In the genomic region with DNA sequence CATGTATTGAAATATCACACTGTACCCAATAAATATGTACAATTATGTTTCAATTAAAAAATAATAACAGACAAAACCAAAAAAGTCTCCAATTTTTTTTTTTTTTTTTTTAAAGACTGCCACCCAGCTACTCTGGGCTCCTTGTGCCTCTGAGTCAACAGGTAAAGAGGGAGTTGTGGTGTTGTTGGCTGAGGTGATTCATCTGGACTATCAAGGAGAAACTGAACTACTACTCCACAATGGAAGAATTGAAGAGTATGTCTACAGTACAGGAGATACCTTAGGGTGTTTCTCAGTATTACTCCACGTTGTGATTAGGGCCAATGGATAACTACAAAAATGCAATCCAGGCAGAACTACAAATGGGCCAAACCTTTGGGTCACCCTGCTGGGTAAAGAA, we compare ENCODE assay signal across 29 cellular contexts.
DNase-seq lines count a peak whose midpoint lies in the region; ATAC-seq, FAIRE-seq and TF ChIP-seq lines count a peak whose summit lies in the region.
"Had no signal": no experiment of that assay in that cellular context is flagged by ENCODE, and none has a peak within 500 bp of the region (broad histone marks: within the 10 kb centered on the region; RNA-seq: fewer than 3 reads in every experiment).

No MANE protein-coding gene starts in this region.

- H3K4me3 ChIP-seq in RWPE2 (ENCODE audit: severe bottlenecking): no peak overlapping the region
- no peak overlapping the region for H3K4me3 ChIP-seq in heart right ventricle
- H3K4me3 ChIP-seq: GM23338, PC-9 had no signal

- H3K4me1 Mint-ChIP-seq in activated T-cell treated with anti-CD3 and anti-CD28 coated beads, Interleukin-2, amount 50 U/mL, for 72 hours (ENCODE audit: low read depth): peaks cover 11% of the 10 kb centered on the region
- peaks cover 3% of the 10 kb centered on the region for H3K4me1 Mint-ChIP-seq in activated T-cell treated with anti-CD3 and anti-CD28 coated beads, Interleukin-2, amount 50 U/mL, for 24 hours (ENCODE audit: low read depth)
- H3K4me1 Mint-ChIP-seq: activated CD4-positive, alpha-beta memory T cell treated with anti-CD3 and anti-CD28 coated beads, Interleukin-2, amount 10 ng/mL, durations not matched to agents 7 days and 5 days; GM23338 had no signal

- intact Hi-C loops in heart right ventricle (cut with DNase I): no loop called here

- H3K27ac ChIP-seq in RWPE2 (ENCODE audit: poor library complexity, severe bottlenecking): no peak overlapping the region
- no peak overlapping the region for H3K27ac ChIP-seq in foreskin keratinocyte
- no peak overlapping the region for H3K27ac ChIP-seq in heart right ventricle
- H3K27ac ChIP-seq: C4-2B, PC-9 had no signal

- H3K9me3 Mint-ChIP-seq in activated T-cell treated with anti-CD3 and anti-CD28 coated beads, Interleukin-2, amount 50 U/mL, for 72 hours: peaks cover 7% of the 10 kb centered on the region in 2 donors
- H3K9me3 Mint-ChIP-seq in activated T-cell treated with anti-CD3 and anti-CD28 coated beads, Interleukin-2, amount 50 U/mL, for 24 hours: peaks cover 3% of the 10 kb centered on the region
- H3K9me3 Mint-ChIP-seq: central memory CD8-positive, alpha-beta T cell had no signal

- no peak for DNase-seq in activated T-cell treated with anti-CD3 and anti-CD28 coated beads, Interleukin-2, amount 50 U/mL, for 72 hours
- no peak for DNase-seq in activated T-cell treated with anti-CD3 and anti-CD28 coated beads, Interleukin-2, amount 50 U/mL, for 24 hours
- no peak for DNase-seq in RWPE2 (ENCODE audit: low spot score)
- DNase-seq in foreskin keratinocyte: peak; percentile 55 to 75
- peak; percentile 13 for DNase-seq in urothelium cell line (ENCODE audit: low spot score)
- DNase-seq in heart right ventricle: no peak
- no peak for DNase-seq in dedifferentiated amniotic fluid mesenchymal stem cell (ENCODE audit: extremely low spot score)
- DNase-seq in amygdala (lab: John Stamatoyannopoulos, UW): no peak
- DNase-seq: activated CD4-positive, alpha-beta memory T cell treated with anti-CD3 and anti-CD28 coated beads, Interleukin-2, amount 10 ng/mL, durations not matched to agents 7 days and 5 days; activated CD8-positive, alpha-beta memory T cell treated with anti-CD3 and anti-CD28 coated beads, Interleukin-2, amount 50 U/mL, for 48 hours; Caco-2; dermis blood vessel endothelial cell; left cardiac atrium; NCI-H1105; NCI-H187 treated with DMSO at 0.1 percent for 48 hours; NCI-H524 treated with DMSO at 0.1 percent for 48 hours; PC-9; SHP77; stimulated activated CD4-positive, alpha-beta T cell treated with anti-CD3 and anti-CD28 coated beads, Interleukin-4, amount 100 ng/mL, for 4 hours; T-helper 2 cell had no signal

- H3K27me3 ChIP-seq in RWPE2 (ENCODE audit: insufficient read depth, poor library complexity, severe bottlenecking) (no peaks in the 10 kb centered on the region), foreskin keratinocyte (no peaks in the 10 kb centered on the region), heart right ventricle (no peaks in the 10 kb centered on the region)

- H3K4me1 ChIP-seq in RWPE2 (ENCODE audit: insufficient read depth, poor library complexity, severe bottlenecking) (no peaks in the 10 kb centered on the region), foreskin keratinocyte (peaks cover 2% of the 10 kb centered on the region), heart right ventricle (no peaks in the 10 kb centered on the region)
- H3K4me1 ChIP-seq: Caco-2 had no signal

- TF ChIP-seq CTCF in RWPE2 (IDR thresholded peaks at IDR 0.05; ENCODE audit: poor library complexity, severe bottlenecking): no peak
- TF ChIP-seq CTCF in foreskin keratinocyte (conservative IDR thresholded peaks at IDR 0.05): no peak
- TF ChIP-seq CTCF in heart right ventricle (IDR thresholded peaks at IDR 0.05): no peak

- H3K4me3 Mint-ChIP-seq in activated T-cell treated with anti-CD3 and anti-CD28 coated beads, Interleukin-2, amount 50 U/mL, for 72 hours: no peak overlapping the region
- H3K4me3 Mint-ChIP-seq in activated T-cell treated with anti-CD3 and anti-CD28 coated beads, Interleukin-2, amount 50 U/mL, for 24 hours: no peak overlapping the region
- H3K4me3 Mint-ChIP-seq: activated CD4-positive, alpha-beta memory T cell treated with anti-CD3 and anti-CD28 coated beads, Interleukin-2, amount 10 ng/mL, durations not matched to agents 7 days and 5 days; activated naive CD8-positive, alpha-beta T cell; central memory CD8-positive, alpha-beta T cell; GM23338; natural killer cell treated with Interleukin-12 subunit alpha and Interleukin-12 subunit beta and Interleukin-15 and Interleukin-18, amount 100 ng/mL, for 72 hours; type B pancreatic cell had no signal

- no peak for FAIRE-seq in urothelium cell line (lab: Jason Lieb, UNC)
- FAIRE-seq: frontal cortex had no signal

- no peaks in the 10 kb centered on the region for H3K27me3 Mint-ChIP-seq in activated T-cell treated with anti-CD3 and anti-CD28 coated beads, Interleukin-2, amount 50 U/mL, for 72 hours (ENCODE audit: low read depth)
- no peaks in the 10 kb centered on the region for H3K27me3 Mint-ChIP-seq in activated T-cell treated with anti-CD3 and anti-CD28 coated beads, Interleukin-2, amount 50 U/mL, for 24 hours
- H3K27me3 Mint-ChIP-seq: activated CD4-positive, alpha-beta memory T cell treated with anti-CD3 and anti-CD28 coated beads, Interleukin-2, amount 10 ng/mL, durations not matched to agents 7 days and 5 days; activated naive CD8-positive, alpha-beta T cell; central memory CD8-positive, alpha-beta T cell; natural killer cell treated with Interleukin-12 subunit alpha and Interleukin-12 subunit beta and Interleukin-15 and Interleukin-18, amount 100 ng/mL, for 72 hours; type B pancreatic cell had no signal

- ATAC-seq in activated T-cell treated with anti-CD3 and anti-CD28 coated beads, Interleukin-2, amount 50 U/mL, for 72 hours (replicated peaks in 1 of 2): peak; percentile 46 to 53
- ATAC-seq in RWPE2 (ENCODE audit: low read depth): peak; percentile 79; the same call in 2 of the 3 replicates
- ATAC-seq in foreskin keratinocyte: peak; percentile 87
- ATAC-seq in heart right ventricle: no peak
- ATAC-seq: activated CD4-positive, CD25-positive, alpha-beta regulatory T cell treated with anti-CD3 and anti-CD28 coated beads, Interleukin-2, amount 50 U/mL, for 24 hours; GM23338; left cardiac atrium; natural killer cell treated with Interleukin-12 subunit alpha and Interleukin-12 subunit beta and Interleukin-15 and Interleukin-18, amount 100 ng/mL, for 72 hours had no signal

- peaks cover 11 to 22% of the 10 kb centered on the region in 2 donors for H3K36me3 Mint-ChIP-seq in activated T-cell treated with anti-CD3 and anti-CD28 coated beads, Interleukin-2, amount 50 U/mL, for 72 hours (ENCODE audit: insufficient read depth in 2 of 2)
- peaks cover 65% of the 10 kb centered on the region for H3K36me3 Mint-ChIP-seq in activated T-cell treated with anti-CD3 and anti-CD28 coated beads, Interleukin-2, amount 50 U/mL, for 24 hours (ENCODE audit: low read depth)

- no peak overlapping the region for H3K27ac Mint-ChIP-seq in activated T-cell treated with anti-CD3 and anti-CD28 coated beads, Interleukin-2, amount 50 U/mL, for 72 hours
- H3K27ac Mint-ChIP-seq in activated T-cell treated with anti-CD3 and anti-CD28 coated beads, Interleukin-2, amount 50 U/mL, for 24 hours: no peak overlapping the region
- H3K27ac Mint-ChIP-seq: activated CD4-positive, alpha-beta memory T cell treated with anti-CD3 and anti-CD28 coated beads, Interleukin-2, amount 10 ng/mL, durations not matched to agents 7 days and 5 days; activated naive CD8-positive, alpha-beta T cell; activated T-helper 2 cell treated with anti-CD3 and anti-CD28 coated beads, Interferon-gamma antibody, Interleukin-2, Interleukin-4, amounts not matched to agents 10 μg/mL and 5 μg/mL and 100 μg/mL, durations not matched to agents 14 hours and 24 hours and 36 hours; GM23338; natural killer cell treated with Interleukin-12 subunit alpha and Interleukin-12 subunit beta and Interleukin-15 and Interleukin-18, amount 100 ng/mL, for 72 hours; type B pancreatic cell had no signal

- 90 to 97% methylated on average over 1 of the region's 1 CpG for WGBS in heart right ventricle, 2 donors

- H3K9me3 ChIP-seq in RWPE2 (ENCODE audit: severe bottlenecking) (no peaks in the 10 kb centered on the region), heart right ventricle (peaks cover 0 to 21% (median 0%) of the 10 kb centered on the region in 11 donors)
- H3K9me3 ChIP-seq: Caco-2 had no signal

- 0 out of 2 replicates have a peak, but pooled peaks cover 3% of the 10 kb centered on the region for H3K36me3 ChIP-seq in RWPE2 (ENCODE audit: low read depth)
- peaks cover 0 to 11% (median 3%) of the 10 kb centered on the region in 9 donors for H3K36me3 ChIP-seq in heart right ventricle

Comparison
In these comparisons a context has a peak if more than half of its experiments do, and no peak if none do; other contexts are left out.
1. ATAC-seq: peak in activated T-cell treated with anti-CD3 and anti-CD28 coated beads, Interleukin-2, amount 50 U/mL, for 72 hours (2 of 2), RWPE2 (single experiment) and foreskin keratinocyte (single experiment); none in heart right ventricle (0 of 8).
2. DNase-seq: peak in foreskin keratinocyte (2 of 2) and urothelium cell line (single experiment); none in activated T-cell treated with anti-CD3 and anti-CD28 coated beads, Interleukin-2, amount 50 U/mL, for 72 hours (0 of 2), activated T-cell treated with anti-CD3 and anti-CD28 coated beads, Interleukin-2, amount 50 U/mL, for 24 hours (single experiment), RWPE2 (single experiment), heart right ventricle (0 of 2), dedifferentiated amniotic fluid mesenchymal stem cell (single experiment) and amygdala (0 of 56).